In genomic region chr17:58595194-58595792, GRCh38 we compare ENCODE assay signal across 22 cellular contexts.
DNase-seq lines count a peak whose midpoint lies in the region; ATAC-seq and TF ChIP-seq lines count a peak whose summit lies in the region.
"Had no signal": no experiment of that assay in that cellular context is flagged by ENCODE, and none has a peak within 500 bp of the region (broad histone marks: within the 10 kb centered on the region; RNA-seq: fewer than 3 reads in every experiment).

No MANE protein-coding gene starts in this region.

- H3K4me1 ChIP-seq in OCI-LY3 (ENCODE audit: low read length) (peaks cover 3% of the 10 kb centered on the region), endodermal cell (ENCODE audit: control insufficient read depth, insufficient read depth, low read length) (no peaks in the 10 kb centered on the region), breast epithelium (no peaks in the 10 kb centered on the region)
- H3K4me1 ChIP-seq: tibial artery had no signal

- intact Hi-C loops in breast epithelium (cut with DNase I; ENCODE audit: low total_unique reads), result no loop called here

- H3K9ac ChIP-seq in OCI-LY3 (ENCODE audit: low read length), result no peak overlapping the region
- H3K9ac ChIP-seq in endodermal cell (ENCODE audit: extremely low read depth, low read length, poor library complexity, severe bottlenecking), result no peak overlapping the region

- H3K4me2 ChIP-seq in OCI-LY3 (ENCODE audit: low read length), result peak overlapping the region; percentile 32; the same call in 1 of the 2 replicates
- H3K4me2 ChIP-seq: hepatocyte had no signal

- TF ChIP-seq CTCF in GM06990 (IDR thresholded peaks at IDR 0.05; ENCODE audit: insufficient read depth, low read length, poor library complexity, severe bottlenecking) (peak; percentile 17), GM13977 (IDR thresholded peaks at IDR 0.05; ENCODE audit: extremely low read depth, insufficient read depth, missing control alignments) (peak; percentile 41), OCI-LY3 (IDR thresholded peaks at IDR 0.05; ENCODE audit: low read depth, low read length) (peak; percentile 62), endodermal cell (conservative IDR thresholded peaks at IDR 0.05) (peak; percentile 50), breast epithelium (IDR thresholded peaks at IDR 0.05) (no peak)

- H3K27ac ChIP-seq in OCI-LY3 (ENCODE audit: low read length) (no peak overlapping the region), endodermal cell (ENCODE audit: low read depth, low read length) (no peak overlapping the region), breast epithelium (no peak overlapping the region)
- H3K27ac ChIP-seq: brain microvascular endothelial cell, hepatocyte, tibial artery had no signal

- in situ Hi-C loops in GM13977 (cut with MboI; ENCODE audit: low pct_unique_long_range_greater_than_20kb, low sequenced_read_pairs, unreplicated experiment), result loop anchor here (25.0 kb wide), 1 partner anchor 417 kb away; no protein-coding TSS in a partner anchor

- WGBS in endodermal cell (ENCODE audit: insufficient coverage in 1 of 2, insufficient read length in 1 of 2), 2 experiments, result 87 to 93% methylated on average over 4 to 5 of the region's 5 CpGs

- H3K36me3 ChIP-seq in GM06990 (ENCODE audit: control insufficient read depth, insufficient read depth, low read length) (no peaks in the 10 kb centered on the region), OCI-LY3 (replicated peaks; ENCODE audit: low read depth, low read length) (peaks cover 6% of the 10 kb centered on the region), endodermal cell (ENCODE audit: control insufficient read depth, insufficient read depth, low read length) (no peaks in the 10 kb centered on the region), breast epithelium (no peaks in the 10 kb centered on the region)
- H3K36me3 ChIP-seq: brain microvascular endothelial cell, tibial artery had no signal

- DNase-seq in GM06990 (ENCODE audit: extremely low read depth, insufficient read length) (no peak), GM13977 (ENCODE audit: low spot score) (no peak), endodermal cell (peak; percentile 57), breast epithelium (ENCODE audit: low spot score in 2 of 2) (no peak)
- no peak for DNase-seq in activated T-cell treated with anti-CD3 and anti-CD28 coated beads, Interleukin-2, amount 50 U/mL, for 72 hours
- DNase-seq: activated CD4-positive, alpha-beta T cell treated with anti-CD3 and anti-CD28 coated beads for 36 hours; brain microvascular endothelial cell; CD8-positive, alpha-beta T cell; cortex of kidney; DND-41; Karpas-422; NCI-H1105; NCI-H510A treated with DMSO at 0.1 percent for 48 hours; occipital lobe; OCI-M1; stimulated activated naive B cell treated with anti-CD40 and anti-IgM and Interleukin-4, amounts not matched to agents 10 μg/mL and 1 μg/mL and 100 μg/mL, for 72 hours; tibial artery had no signal

- no peak overlapping the region for H3K4me3 ChIP-seq in GM06990 (replicated peaks; ENCODE audit: low read depth, low read length)
- 0 out of 2 replicates have a peak overlapping the region, but pooled peaks have one; percentile 3 for H3K4me3 ChIP-seq in OCI-LY3 (ENCODE audit: low read length)
- no peak overlapping the region for H3K4me3 ChIP-seq in endodermal cell (ENCODE audit: low read length)
- H3K4me3 ChIP-seq in breast epithelium, result no peak overlapping the region
- H3K4me3 ChIP-seq: hepatocyte, lung, tibial artery had no signal

- H3K27me3 ChIP-seq in GM06990 (replicated peaks; ENCODE audit: control insufficient read depth, insufficient read depth, low read length), result no peaks in the 10 kb centered on the region
- H3K27me3 ChIP-seq in OCI-LY3 (ENCODE audit: low read depth, low read length), result no peaks in the 10 kb centered on the region
- H3K27me3 ChIP-seq in endodermal cell (ENCODE audit: control insufficient read depth, insufficient read depth, low read length, poor library complexity, severe bottlenecking), result no peaks in the 10 kb centered on the region
- no peaks in the 10 kb centered on the region for H3K27me3 ChIP-seq in breast epithelium
- H3K27me3 ChIP-seq: brain microvascular endothelial cell, hepatocyte, tibial artery had no signal

- H2AFZ ChIP-seq in OCI-LY3 (ENCODE audit: low read depth, low read length), result no peak overlapping the region
- H2AFZ ChIP-seq: hepatocyte had no signal

- no peaks in the 10 kb centered on the region for H3K79me2 ChIP-seq in OCI-LY3 (ENCODE audit: low read length)
- H3K79me2 ChIP-seq: hepatocyte had no signal

- no peak overlapping the region for H3K4me3 Mint-ChIP-seq in endodermal cell
- no peak overlapping the region for H3K4me3 Mint-ChIP-seq in activated T-cell treated with anti-CD3 and anti-CD28 coated beads, Interleukin-2, amount 50 U/mL, for 72 hours
- H3K4me3 Mint-ChIP-seq: activated CD4-positive, alpha-beta T cell treated with anti-CD3 and anti-CD28 coated beads for 36 hours; CD8-positive, alpha-beta T cell; stimulated activated naive B cell treated with anti-CD40 and anti-IgM and Interleukin-4, amounts not matched to agents 10 μg/mL and 1 μg/mL and 100 μg/mL, for 72 hours had no signal

- ATAC-seq in GM18909 (IDR thresholded peaks at IDR 0.05; ENCODE audit: poor library complexity, unreplicated experiment) (no peak), GM19455 (IDR thresholded peaks at IDR 0.05; ENCODE audit: unreplicated experiment) (no peak)
- no peak for ATAC-seq in activated T-cell treated with anti-CD3 and anti-CD28 coated beads, Interleukin-2, amount 50 U/mL, for 72 hours (replicated peaks in 1 of 2)
- ATAC-seq: activated CD4-positive, alpha-beta T cell treated with anti-CD3 and anti-CD28 coated beads for 36 hours; CD8-positive, alpha-beta T cell; stimulated activated naive B cell treated with anti-CD40 and anti-IgM and Interleukin-4, amounts not matched to agents 10 μg/mL and 1 μg/mL and 100 μg/mL, for 72 hours had no signal

- H3K9me3 Mint-ChIP-seq in endodermal cell, result no peaks in the 10 kb centered on the region
- peaks cover 0 to 1% of the 10 kb centered on the region in 2 donors for H3K9me3 Mint-ChIP-seq in activated T-cell treated with anti-CD3 and anti-CD28 coated beads, Interleukin-2, amount 50 U/mL, for 72 hours
- H3K9me3 Mint-ChIP-seq: CD8-positive, alpha-beta T cell; stimulated activated naive B cell treated with anti-CD40 and anti-IgM and Interleukin-4, amounts not matched to agents 10 μg/mL and 1 μg/mL and 100 μg/mL, for 72 hours had no signal

- H3K27me3 Mint-ChIP-seq in endodermal cell (ENCODE audit: insufficient read depth), result peaks cover 2% of the 10 kb centered on the region
- H3K27me3 Mint-ChIP-seq in activated T-cell treated with anti-CD3 and anti-CD28 coated beads, Interleukin-2, amount 50 U/mL, for 72 hours (ENCODE audit: low read depth), result peaks cover 8% of the 10 kb centered on the region
- H3K27me3 Mint-ChIP-seq: activated CD4-positive, alpha-beta T cell treated with anti-CD3 and anti-CD28 coated beads for 36 hours; stimulated activated naive B cell treated with anti-CD40 and anti-IgM and Interleukin-4, amounts not matched to agents 10 μg/mL and 1 μg/mL and 100 μg/mL, for 72 hours had no signal

- H3K36me3 Mint-ChIP-seq in endodermal cell (ENCODE audit: low read depth), result no peaks in the 10 kb centered on the region
- H3K36me3 Mint-ChIP-seq in activated T-cell treated with anti-CD3 and anti-CD28 coated beads, Interleukin-2, amount 50 U/mL, for 72 hours (ENCODE audit: insufficient read depth in 2 of 2), result no peaks in the 10 kb centered on the region
- H3K36me3 Mint-ChIP-seq: CD8-positive, alpha-beta T cell; stimulated activated naive B cell treated with anti-CD40 and anti-IgM and Interleukin-4, amounts not matched to agents 10 μg/mL and 1 μg/mL and 100 μg/mL, for 72 hours had no signal

- H3K9me3 ChIP-seq in OCI-LY3 (ENCODE audit: insufficient read depth, low read length) (no peaks in the 10 kb centered on the region), endodermal cell (ENCODE audit: control insufficient read depth, low read length) (no peaks in the 10 kb centered on the region), breast epithelium (no peaks in the 10 kb centered on the region)
- H3K9me3 ChIP-seq: tibial artery had no signal

- no peaks in the 10 kb centered on the region for H3K4me1 Mint-ChIP-seq in endodermal cell
- no peaks in the 10 kb centered on the region for H3K4me1 Mint-ChIP-seq in activated T-cell treated with anti-CD3 and anti-CD28 coated beads, Interleukin-2, amount 50 U/mL, for 72 hours (ENCODE audit: low read depth)
- H3K4me1 Mint-ChIP-seq: activated CD4-positive, alpha-beta T cell treated with anti-CD3 and anti-CD28 coated beads for 36 hours had no signal

- TF ChIP-seq POLR2A in breast epithelium (IDR thresholded peaks at IDR 0.05), result no peak

- H3K27ac Mint-ChIP-seq in endodermal cell, result no peak overlapping the region
- no peak overlapping the region for H3K27ac Mint-ChIP-seq in activated T-cell treated with anti-CD3 and anti-CD28 coated beads, Interleukin-2, amount 50 U/mL, for 72 hours
- H3K27ac Mint-ChIP-seq: activated CD4-positive, alpha-beta T cell treated with anti-CD3 and anti-CD28 coated beads for 36 hours; CD8-positive, alpha-beta T cell; stimulated activated naive B cell treated with anti-CD40 and anti-IgM and Interleukin-4, amounts not matched to agents 10 μg/mL and 1 μg/mL and 100 μg/mL, for 72 hours had no signal

- no peaks in the 10 kb centered on the region for H4K20me1 ChIP-seq in OCI-LY3 (ENCODE audit: insufficient read depth, low read length)

Comparison
In these comparisons a context has a peak if more than half of its experiments do, and no peak if none do; other contexts are left out.
1. CTCF ChIP-seq: peak in GM06990 (single experiment), GM13977 (single experiment), OCI-LY3 (single experiment) and endodermal cell (single experiment); none in breast epithelium (0 of 3).